ENCODE assay signal across 10 cellular contexts in genomic region chr7:25454562-25455031, GRCh38.
A peak's percentile ranks its signal among the peaks of the same experiment; 100 is the strongest.
DNase-seq lines count a peak whose midpoint lies in the region; ATAC-seq and TF ChIP-seq lines count a peak whose summit lies in the region.
"Had no signal": no experiment of that assay in that cellular context is flagged by ENCODE, and none has a peak within 500 bp of the region (broad histone marks: within the 10 kb centered on the region; RNA-seq: fewer than 3 reads in every experiment).

No MANE protein-coding gene starts in this region.

- no peaks in the 10 kb centered on the region for H3K27me3 ChIP-seq in Loucy (ENCODE audit: insufficient read depth, low read length, poor library complexity, severe bottlenecking)
- no peaks in the 10 kb centered on the region for H3K27me3 ChIP-seq in gastrocnemius medialis
- H3K27me3 ChIP-seq in WERI-Rb-1 (ENCODE audit: insufficient read depth, low read depth, severe bottlenecking), result no peaks in the 10 kb centered on the region

- H3K27ac Mint-ChIP-seq in immature natural killer cell, result no peak overlapping the region
- H3K27ac Mint-ChIP-seq: CD8-positive, alpha-beta T cell had no signal

- no peaks in the 10 kb centered on the region for H3K4me1 Mint-ChIP-seq in immature natural killer cell

- DNase-seq in SHP77 (lab: John Stamatoyannopoulos, UW) (peak; percentile 22 to 69), left cardiac atrium (peak; percentile 52), gastrocnemius medialis (peak; percentile 40 to 63), superior temporal gyrus (ENCODE audit: extremely low spot score) (no peak), SKM-1 (lab: John Stamatoyannopoulos, UW; ENCODE audit: unreplicated experiment) (no peak), WERI-Rb-1 (no peak), immature natural killer cell (no peak)
- DNase-seq: activated T-cell treated with anti-CD3 and anti-CD28 coated beads, Interleukin-2, amount 50 U/mL, for 1 hour; CD8-positive, alpha-beta T cell had no signal

- in situ Hi-C loops in gastrocnemius medialis (cut with MboI; ENCODE audit: low sequenced_read_pairs in 4 of 4), result no loop called here

- intact Hi-C loops in left cardiac atrium (cut with DNase I), result no loop called here
- intact Hi-C loops in gastrocnemius medialis (cut with DNase I; ENCODE audit: low total_unique reads), result no loop called here

- TF ChIP-seq CTCF in Loucy (conservative IDR thresholded peaks at IDR 0.05; ENCODE audit: low read length), result no peak
- no peak for TF ChIP-seq CTCF in gastrocnemius medialis (IDR thresholded peaks at IDR 0.05 in 4 of 5, conservative IDR thresholded peaks at IDR 0.05 in 1 of 5)
- TF ChIP-seq CTCF in WERI-Rb-1 (IDR thresholded peaks at IDR 0.05; ENCODE audit: low read depth, low read length), result no peak

- H3F3A ChIP-seq in Loucy (ENCODE audit: low read depth), result no peaks in the 10 kb centered on the region

- 0 out of 2 replicates have a peak overlapping the region, but pooled peaks have one; percentile 41 for H2AFZ ChIP-seq in Loucy (ENCODE audit: low read length)

- peak overlapping the region in 3 of 4 donors; percentile 28 to 43 (median 35) for H3K27ac ChIP-seq in gastrocnemius medialis
- no peak overlapping the region for H3K27ac ChIP-seq in WERI-Rb-1

- H3K9me3 Mint-ChIP-seq in immature natural killer cell, result no peaks in the 10 kb centered on the region
- H3K9me3 Mint-ChIP-seq: CD8-positive, alpha-beta T cell had no signal

- H3K9me2 ChIP-seq in Loucy (replicated peaks; ENCODE audit: low read depth, low read length), result no peaks in the 10 kb centered on the region

- ATAC-seq in left cardiac atrium (peak; percentile 74 to 87), gastrocnemius medialis (peak; percentile 79 to 88)
- ATAC-seq: CD8-positive, alpha-beta T cell had no signal

- H3K9me3 ChIP-seq in Loucy (ENCODE audit: insufficient read depth, low read depth, low read length), result no peaks in the 10 kb centered on the region
- H3K9me3 ChIP-seq in gastrocnemius medialis, result no peaks in the 10 kb centered on the region
- no peaks in the 10 kb centered on the region for H3K9me3 ChIP-seq in WERI-Rb-1 (ENCODE audit: severe bottlenecking)

- no peak for TF ChIP-seq POLR2A in gastrocnemius medialis (IDR thresholded peaks at IDR 0.05)

- H3K36me3 Mint-ChIP-seq in immature natural killer cell, result no peaks in the 10 kb centered on the region
- H3K36me3 Mint-ChIP-seq: CD8-positive, alpha-beta T cell had no signal

- no peaks in the 10 kb centered on the region for H3K79me2 ChIP-seq in Loucy (ENCODE audit: insufficient read depth, low read length)

- H3K36me3 ChIP-seq in Loucy (ENCODE audit: insufficient read depth, low read length) (no peaks in the 10 kb centered on the region), gastrocnemius medialis (no peaks in the 10 kb centered on the region), WERI-Rb-1 (no peaks in the 10 kb centered on the region)

- H3K4me3 ChIP-seq in Loucy (ENCODE audit: low read length, poor library complexity, severe bottlenecking) (no peak overlapping the region), gastrocnemius medialis (no peak overlapping the region), WERI-Rb-1 (ENCODE audit: low read depth, low read length) (no peak overlapping the region)

- no peak overlapping the region for H3K4me3 Mint-ChIP-seq in immature natural killer cell
- H3K4me3 Mint-ChIP-seq: CD8-positive, alpha-beta T cell had no signal

- peaks cover 2 to 4% (median 4%) of the 10 kb centered on the region in 3 donors for H3K27me3 Mint-ChIP-seq in immature natural killer cell (ENCODE audit: low read depth in 3 of 3)

- H3K4me1 ChIP-seq in Loucy (ENCODE audit: insufficient read depth, low read length, poor library complexity, severe bottlenecking), result no peaks in the 10 kb centered on the region
- H3K4me1 ChIP-seq in gastrocnemius medialis, result peaks cover 0 to 5% of the 10 kb centered on the region in 2 donors

- no peak overlapping the region for H3K9ac ChIP-seq in Loucy (ENCODE audit: low read depth, low read length, poor library complexity, severe bottlenecking)

- H3K4me2 ChIP-seq in Loucy (ENCODE audit: low read depth, low read length, poor library complexity, severe bottlenecking), result no peak overlapping the region

- H4K20me1 ChIP-seq in Loucy (ENCODE audit: insufficient read depth, low read length, poor library complexity, severe bottlenecking), result no peaks in the 10 kb centered on the region

Comparison
In these comparisons a context has a peak if more than half of its experiments do, and no peak if none do; other contexts are left out.
1. DNase-seq: peak in SHP77 (2 of 2), left cardiac atrium (single experiment) and gastrocnemius medialis (2 of 2); none in superior temporal gyrus (single experiment), SKM-1 (single experiment), WERI-Rb-1 (single experiment) and immature natural killer cell (0 of 3).